Comparison of ENCODE assay signal across 9 cellular contexts in the genomic region with DNA sequence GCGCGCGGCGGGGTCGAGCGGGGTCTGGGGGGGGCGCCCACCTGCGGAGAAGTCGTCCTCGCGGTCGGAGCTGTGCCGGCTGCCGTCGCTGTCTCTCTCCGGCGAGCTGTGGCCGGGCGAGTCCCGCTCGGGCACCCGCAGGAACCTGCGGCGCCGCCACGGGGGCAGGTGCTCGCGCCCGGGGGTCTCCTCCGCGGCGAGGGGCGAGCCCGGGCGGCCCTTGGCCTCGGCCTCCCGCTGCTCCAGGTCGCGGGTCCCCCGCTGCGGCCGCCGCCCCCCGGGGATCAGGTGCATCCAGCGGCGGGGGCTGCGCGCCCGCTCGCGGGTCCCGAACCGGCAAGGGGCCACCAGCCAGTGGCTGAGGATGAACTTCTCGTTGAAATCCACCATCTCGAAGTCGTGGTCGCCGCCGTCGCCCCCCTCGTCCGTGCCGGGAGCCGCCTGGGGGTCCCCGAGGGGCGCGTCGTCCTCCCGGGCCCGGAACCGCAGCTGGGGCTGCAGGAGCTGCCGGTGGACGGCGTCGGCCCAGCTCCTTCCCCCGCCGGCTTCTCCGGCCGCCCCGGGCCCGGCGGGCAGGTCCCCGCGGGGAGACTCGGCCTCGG. TPM values are rescaled to one million over a fixed set of nuclear protein-coding genes. Genes with fewer than 3 reads are reported as not detected.
A peak's percentile ranks its signal among the peaks of the same experiment; 100 is the strongest.
DNase-seq lines count a peak whose midpoint lies in the region; ATAC-seq and TF ChIP-seq lines count a peak whose summit lies in the region.
"Had no signal": no experiment of that assay in that cellular context is flagged by ENCODE, and none has a peak within 500 bp of the region (broad histone marks: within the 10 kb centered on the region; RNA-seq: fewer than 3 reads in every experiment).

No MANE protein-coding gene starts in this region.

- H3K79me1 ChIP-seq in H9 (ENCODE audit: insufficient read depth, low read depth, low read length, poor library complexity, severe bottlenecking), result no peaks in the 10 kb centered on the region

- H2AFZ ChIP-seq in H9 (ENCODE audit: low read length), result no peak overlapping the region

- no peak overlapping the region for H3K18ac ChIP-seq in H9 (ENCODE audit: insufficient read length, low read depth, low read length)

- intact Hi-C loops in activated CD8-positive, alpha-beta T cell treated with anti-CD3 and anti-CD28 coated beads for 36 hours (cut with micrococcal nuclease), result no loop called here

- peaks cover 3% of the 10 kb centered on the region for H3K23me2 ChIP-seq in H9 (ENCODE audit: insufficient read length, low read depth, low read length, poor library complexity, severe bottlenecking)

- no CpG with 5 or more reads among the region's 86 CpGs for WGBS in H9 (ENCODE audit: extremely low coverage, insufficient read length, low lambda C conversion rate)

- no peak overlapping the region for H2AK5ac ChIP-seq in H9 (ENCODE audit: insufficient read length, low read length)

- H4K5ac ChIP-seq in H9 (ENCODE audit: insufficient read length, low read depth, low read length), result no peak overlapping the region

- peaks cover 7 to 12% of the 10 kb centered on the region in 2 experiments for H3K4me1 Mint-ChIP-seq in H9
- H3K4me1 Mint-ChIP-seq in activated CD8-positive, alpha-beta T cell treated with anti-CD3 and anti-CD28 coated beads for 36 hours (ENCODE audit: low read depth), result peaks cover 10% of the 10 kb centered on the region

- no peak overlapping the region for H3K27ac Mint-ChIP-seq in H9
- no peak overlapping the region for H3K27ac Mint-ChIP-seq in activated CD8-positive, alpha-beta T cell treated with anti-CD3 and anti-CD28 coated beads for 36 hours

- TF ChIP-seq CTCF in H9 (conservative IDR thresholded peaks at IDR 0.05), result no peak
- no peak for TF ChIP-seq CTCF in activated CD8-positive, alpha-beta T cell treated with anti-CD3 and anti-CD28 coated beads for 36 hours (IDR thresholded peaks at IDR 0.05)

- POLR2A ChIA-PET in activated CD8-positive, alpha-beta T cell treated with anti-CD3 and anti-CD28 coated beads for 36 hours (lab: Charles Lee), result interaction anchor here (0.9 to 1.4 kb wide), 3 partner anchors 31 to 171 kb away, joined by 3 read pairs; a partner anchor contains a TSS

- no peak overlapping the region for H2BK5ac ChIP-seq in H9 (ENCODE audit: insufficient read length, low read length)

- ATAC-seq in activated CD8-positive, alpha-beta T cell treated with anti-CD3 and anti-CD28 coated beads for 36 hours, result peak; percentile 8
- no peak for ATAC-seq in GM19452 (IDR thresholded peaks at IDR 0.05; ENCODE audit: unreplicated experiment)
- no peak for ATAC-seq in GM18519 (IDR thresholded peaks at IDR 0.05; ENCODE audit: low FRiP score, unreplicated experiment)

- H3K4me2 ChIP-seq in H9 (ENCODE audit: insufficient read depth, insufficient read length, low read length), result peak overlapping the region; percentile 36

- H4K8ac ChIP-seq in H9 (replicated peaks; ENCODE audit: insufficient read length, low read depth, low read length), result no peak overlapping the region

- no peak overlapping the region for H2BK20ac ChIP-seq in H9 (ENCODE audit: low read depth, low read length, poor library complexity, severe bottlenecking)

- no peak overlapping the region for H3K4me3 Mint-ChIP-seq in H9
- H3K4me3 Mint-ChIP-seq in activated CD8-positive, alpha-beta T cell treated with anti-CD3 and anti-CD28 coated beads for 36 hours, result no peak overlapping the region

- H3K9me3 ChIP-seq in H9 (ENCODE audit: control insufficient read depth, low read depth, low read length) (no peaks in the 10 kb centered on the region), mucosa of rectum (ENCODE audit: control insufficient read depth in 2 of 2, low read length in 2 of 2) (no peaks in the 10 kb centered on the region)

- H4K20me1 ChIP-seq in H9 (ENCODE audit: control insufficient read depth, insufficient read depth, insufficient read length), result no peaks in the 10 kb centered on the region

- H3K4ac ChIP-seq in H9 (ENCODE audit: low read depth, low read length), result no peak overlapping the region

- no peak overlapping the region for H3K56ac ChIP-seq in H9 (ENCODE audit: insufficient read length, low read depth, low read length)

- no peak overlapping the region for H3K23ac ChIP-seq in H9 (ENCODE audit: insufficient read length, low read depth, low read length)

- H3K36me3 ChIP-seq in mucosa of rectum (ENCODE audit: control insufficient read depth in 2 of 2, insufficient read depth in 2 of 2, low read length in 2 of 2), result peaks cover 8% of the 10 kb centered on the region in 2 donors

- peaks cover 2 to 4% (median 2%) of the 10 kb centered on the region in 3 experiments; a peak in 4 of 7 replicates for H3K36me3 Mint-ChIP-seq in H9 (ENCODE audit: insufficient read depth in 1 of 3, low read depth in 3 of 3)
- H3K36me3 Mint-ChIP-seq in activated CD8-positive, alpha-beta T cell treated with anti-CD3 and anti-CD28 coated beads for 36 hours (ENCODE audit: low read depth), result no peaks in the 10 kb centered on the region
- H3K36me3 Mint-ChIP-seq: natural killer cell treated with Interleukin-12 subunit alpha and Interleukin-12 subunit beta and Interleukin-15 and Interleukin-18, amount 100 ng/mL, for 72 hours had no signal

- H3K9me3 Mint-ChIP-seq in H9, result peaks cover 8 to 9% of the 10 kb centered on the region in 2 experiments
- no peaks in the 10 kb centered on the region for H3K9me3 Mint-ChIP-seq in activated CD8-positive, alpha-beta T cell treated with anti-CD3 and anti-CD28 coated beads for 36 hours
- H3K9me3 Mint-ChIP-seq: natural killer cell treated with Interleukin-12 subunit alpha and Interleukin-12 subunit beta and Interleukin-15 and Interleukin-18, amount 100 ng/mL, for 72 hours had no signal

- H2BK15ac ChIP-seq in H9 (ENCODE audit: low read depth, low read length), result no peak overlapping the region; the same call in 1 of the 2 replicates

- H2BK12ac ChIP-seq in H9 (ENCODE audit: insufficient read length, low read depth, low read length), result no peak overlapping the region

- H2BK120ac ChIP-seq in H9 (ENCODE audit: low read depth, low read length, poor library complexity, severe bottlenecking), result no peak overlapping the region

- no peaks in the 10 kb centered on the region for H3K79me2 ChIP-seq in H9 (ENCODE audit: insufficient read depth, low read length)

- no peak overlapping the region for H3T11ph ChIP-seq in H9 (ENCODE audit: low read length)

- H3K27me3 ChIP-seq in H9 (ENCODE audit: insufficient read depth, low read length), result peaks cover 41% of the 10 kb centered on the region
- H3K27me3 ChIP-seq in mucosa of rectum (ENCODE audit: control insufficient read depth in 2 of 2, insufficient read depth in 2 of 2, low read length in 2 of 2), result peaks cover 0 to 2% of the 10 kb centered on the region in 2 donors

- H3K27ac ChIP-seq in H9 (ENCODE audit: insufficient read length, low read depth, low read length), result no peak overlapping the region
- peak overlapping the region; percentile 82 to 85 for H3K27ac ChIP-seq in mucosa of rectum (ENCODE audit: low read depth in 2 of 2, low read length in 2 of 2)

- no peak overlapping the region for H3K9ac ChIP-seq in H9 (ENCODE audit: extremely low read depth, insufficient read length, low read length)
- H3K9ac ChIP-seq in mucosa of rectum (ENCODE audit: low read depth in 1 of 2, low read length in 2 of 2), result peak overlapping the region; percentile 47 to 87

- no peak overlapping the region for H3K14ac ChIP-seq in H9 (ENCODE audit: insufficient read depth, low read length)

- no peaks in the 10 kb centered on the region for H3K4me1 ChIP-seq in H9 (ENCODE audit: insufficient read depth, low read length)
- H3K4me1 ChIP-seq in mucosa of rectum (ENCODE audit: control insufficient read depth in 2 of 2, insufficient read depth in 2 of 2, low read length in 2 of 2), result peaks cover 10 to 29% of the 10 kb centered on the region in 2 donors

- DNase-seq in GM03348 (ENCODE audit: low spot score), result peak; percentile 32
- no peak for DNase-seq in H9
- DNase-seq in activated CD8-positive, alpha-beta T cell treated with anti-CD3 and anti-CD28 coated beads for 36 hours, result peak; percentile 16
- no peak for DNase-seq in DMS 273 treated with DMSO at 0.1 percent for 48 hours (lab: John Stamatoyannopoulos, UW)
- no peak for DNase-seq in NCI-H146 (lab: John Stamatoyannopoulos, UW)

- peak overlapping the region; percentile 56 to 85 for H3K4me3 ChIP-seq in mucosa of rectum (ENCODE audit: low read length in 2 of 2)

- no peak overlapping the region for H4K91ac ChIP-seq in H9 (ENCODE audit: insufficient read length, low read depth, low read length)

- H3K27me3 Mint-ChIP-seq in H9 (ENCODE audit: low read depth), result peaks cover 89% of the 10 kb centered on the region
- peaks cover 38% of the 10 kb centered on the region for H3K27me3 Mint-ChIP-seq in activated CD8-positive, alpha-beta T cell treated with anti-CD3 and anti-CD28 coated beads for 36 hours

- CTCF ChIA-PET in activated CD8-positive, alpha-beta T cell treated with anti-CD3 and anti-CD28 coated beads for 36 hours (lab: Charles Lee), result interaction anchor here (0.9 to 1.5 kb wide), 5 partner anchors 31 to 106 kb away, joined by 3 to 5 read pairs (median 3); no protein-coding TSS in a partner anchor

RNA-seq across cellular contexts. Expression of a gene that starts 41.4 kb away (rescaled TPM):
- not detected in 2 replicates for total RNA-seq in H9 (2021)
- total RNA-seq in activated CD8-positive, alpha-beta T cell treated with anti-CD3 and anti-CD28 coated beads for 36 hours, result not detected
- total RNA-seq: natural killer cell treated with Interleukin-12 subunit alpha and Interleukin-12 subunit beta and Interleukin-15 and Interleukin-18, amount 100 ng/mL, for 72 hours had no signal

RNA-seq across cellular contexts. Expression of a gene that starts 49.1 kb away (rescaled TPM):
- 31.3 and 34.7 TPM in 2 replicates for total RNA-seq in H9 (2021)
- 10 to 100 TPM; 44.4 to 46.6 TPM for total RNA-seq in activated CD8-positive, alpha-beta T cell treated with anti-CD3 and anti-CD28 coated beads for 36 hours

RNA-seq across cellular contexts. Expression of a gene that starts 50.6 kb away (rescaled TPM):
- not detected in 2 replicates for total RNA-seq in H9 (2021)
- not detected for total RNA-seq in activated CD8-positive, alpha-beta T cell treated with anti-CD3 and anti-CD28 coated beads for 36 hours
- total RNA-seq: natural killer cell treated with Interleukin-12 subunit alpha and Interleukin-12 subunit beta and Interleukin-15 and Interleukin-18, amount 100 ng/mL, for 72 hours had no signal

Comparison
In these comparisons a context has a peak if more than half of its experiments do, and no peak if none do; other contexts are left out.
1. DNase-seq: peak in GM03348 (single experiment) and activated CD8-positive, alpha-beta T cell treated with anti-CD3 and anti-CD28 coated beads for 36 hours (single experiment); none in H9 (single experiment), DMS 273 treated with DMSO at 0.1 percent for 48 hours (single experiment) and NCI-H146 (single experiment).